ENCODE assay signal across 1 cellular context in the genomic region with DNA sequence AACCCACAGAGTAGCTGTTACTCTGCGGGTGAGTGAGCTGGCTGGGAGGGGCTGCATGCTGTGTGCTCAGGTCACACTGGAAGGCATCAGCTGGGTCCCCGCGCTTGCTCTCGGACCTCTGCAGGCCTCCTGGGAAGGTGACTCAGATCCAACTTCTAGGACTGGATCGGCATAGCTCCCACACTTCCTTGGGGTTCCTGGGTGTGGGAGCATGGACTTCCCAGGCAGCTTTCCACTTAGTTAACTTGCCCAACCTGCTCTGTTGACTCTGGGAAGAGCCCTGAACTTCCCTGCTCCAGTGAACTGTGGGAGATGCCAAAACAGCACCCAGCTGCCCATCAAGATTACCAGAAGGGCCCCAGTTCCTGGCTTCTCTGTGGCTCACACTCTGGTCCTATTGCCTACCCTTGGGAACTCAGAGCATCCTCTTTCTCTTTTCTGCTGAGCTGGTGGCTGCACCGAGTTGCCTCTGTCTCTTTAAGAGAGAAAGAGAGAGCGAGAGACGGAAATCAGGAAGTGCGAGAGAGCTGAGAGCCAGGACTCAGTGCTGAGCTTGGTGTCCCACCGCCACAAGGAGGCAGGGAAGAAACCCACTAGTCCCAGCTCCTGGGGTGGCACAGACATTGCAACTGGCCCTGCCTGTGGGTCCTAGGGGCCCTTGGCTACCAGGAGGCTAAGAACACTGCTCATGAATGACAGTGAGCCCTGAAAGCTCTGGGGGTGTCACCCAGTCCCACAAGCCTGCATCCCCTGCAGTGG.
TF ChIP-seq lines count a peak whose summit lies in the region.

A gene (plus strand): TSS at position 544 of the 759 bp plus-strand sequence. CDS start 2,752 bp downstream, outside the sequence.

TF ChIP-seq in K562, 482 proteins besides CTCF, POLR2A, EP300 and RAD21 (continued from another document and continues in another):
- TF ChIP-seq RFX5 (IDR thresholded peaks at IDR 0.05; ENCODE audit: low read depth, low read length), result no peak
- no peak for TF ChIP-seq SMAD2 (IDR thresholded peaks at IDR 0.05; ENCODE audit: low read depth, low read length)
- peak; percentile 45; the same call in 1 of the 2 replicates for TF ChIP-seq FOXM1 (IDR thresholded peaks at IDR 0.05; ENCODE audit: low read depth)
- TF ChIP-seq FOXM1 (CRISPR knock-in tag; IDR thresholded peaks at IDR 0.05; ENCODE audit: low read depth), result no peak
- TF ChIP-seq RFX7 (CRISPR knock-in tag; IDR thresholded peaks at IDR 0.05), result no peak
- no peak for TF ChIP-seq TBL1XR1 (IDR thresholded peaks at IDR 0.05; ENCODE audit: low read length in 2 of 2)
- TF ChIP-seq ZKSCAN3 (CRISPR knock-in tag; IDR thresholded peaks at IDR 0.05), result no peak
- TF ChIP-seq TAF7 (tag; IDR thresholded peaks at IDR 0.05), result no peak
- peak; percentile 89 for TF ChIP-seq ELF2 (CRISPR knock-in tag; IDR thresholded peaks at IDR 0.05)
- TF ChIP-seq ZFP1 (CRISPR knock-in tag; IDR thresholded peaks at IDR 0.05), result no peak
- no peak for TF ChIP-seq SIRT6 (IDR thresholded peaks at IDR 0.05; ENCODE audit: low read depth, low read length)
- no peak for TF ChIP-seq HLTF (IDR thresholded peaks at IDR 0.05)
- no peak for TF ChIP-seq ZBED1 (IDR thresholded peaks at IDR 0.05)
- TF ChIP-seq, protein P1, sequence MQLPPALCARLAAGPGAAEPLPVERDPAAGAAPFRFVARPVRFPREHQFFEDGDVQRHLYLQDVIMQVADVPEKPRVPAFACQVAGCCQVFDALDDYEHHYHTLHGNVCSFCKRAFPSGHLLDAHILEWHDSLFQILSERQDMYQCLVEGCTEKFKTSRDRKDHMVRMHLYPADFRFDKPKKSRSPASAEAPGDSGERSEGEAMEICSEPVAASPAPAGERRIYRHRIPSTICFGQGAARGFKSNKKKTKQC (CRISPR knock-in tag; IDR thresholded peaks at IDR 0.05), result no peak
- no peak for TF ChIP-seq RBM14 (IDR thresholded peaks at IDR 0.05; ENCODE audit: borderline replicate concordance, insufficient read depth, low read depth, low read length)
- no peak for TF ChIP-seq BRCA1 (IDR thresholded peaks at IDR 0.05)
- no peak for TF ChIP-seq BRCA1 (CRISPR knock-in tag; IDR thresholded peaks at IDR 0.05)
- TF ChIP-seq XRCC3 (IDR thresholded peaks at IDR 0.05), result no peak
- TF ChIP-seq KLF13 (tag; IDR thresholded peaks at IDR 0.05; ENCODE audit: borderline replicate concordance, low read depth), result no peak
- no peak for TF ChIP-seq ZNF444 (CRISPR knock-in tag; IDR thresholded peaks at IDR 0.05)
- TF ChIP-seq RAD51 (IDR thresholded peaks at IDR 0.05; ENCODE audit: borderline replicate concordance, low read depth), result no peak
- TF ChIP-seq ZFP36 (IDR thresholded peaks at IDR 0.05; ENCODE audit: low read depth, low read length, partially characterized antibody), result no peak
- TF ChIP-seq RHOXF2B (CRISPR knock-in tag; conservative IDR thresholded peaks at IDR 0.05), result no peak
- TF ChIP-seq HDAC6 (IDR thresholded peaks at IDR 0.05; ENCODE audit: low read depth, low read length), result no peak
- peak; percentile 72; the same call in 1 of the 2 replicates for TF ChIP-seq SMARCA4 (IDR thresholded peaks at IDR 0.05)
- TF ChIP-seq KLF16 (IDR thresholded peaks at IDR 0.05), result no peak
- no peak for TF ChIP-seq ZNF175 (CRISPR knock-in tag; IDR thresholded peaks at IDR 0.05; ENCODE audit: low read depth)
- TF ChIP-seq, protein P2, sequence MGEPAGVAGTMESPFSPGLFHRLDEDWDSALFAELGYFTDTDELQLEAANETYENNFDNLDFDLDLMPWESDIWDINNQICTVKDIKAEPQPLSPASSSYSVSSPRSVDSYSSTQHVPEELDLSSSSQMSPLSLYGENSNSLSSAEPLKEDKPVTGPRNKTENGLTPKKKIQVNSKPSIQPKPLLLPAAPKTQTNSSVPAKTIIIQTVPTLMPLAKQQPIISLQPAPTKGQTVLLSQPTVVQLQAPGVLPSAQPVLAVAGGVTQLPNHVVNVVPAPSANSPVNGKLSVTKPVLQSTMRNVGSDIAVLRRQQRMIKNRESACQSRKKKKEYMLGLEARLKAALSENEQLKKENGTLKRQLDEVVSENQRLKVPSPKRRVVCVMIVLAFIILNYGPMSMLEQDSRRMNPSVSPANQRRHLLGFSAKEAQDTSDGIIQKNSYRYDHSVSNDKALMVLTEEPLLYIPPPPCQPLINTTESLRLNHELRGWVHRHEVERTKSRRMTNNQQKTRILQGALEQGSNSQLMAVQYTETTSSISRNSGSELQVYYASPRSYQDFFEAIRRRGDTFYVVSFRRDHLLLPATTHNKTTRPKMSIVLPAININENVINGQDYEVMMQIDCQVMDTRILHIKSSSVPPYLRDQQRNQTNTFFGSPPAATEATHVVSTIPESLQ (CRISPR knock-in tag; IDR thresholded peaks at IDR 0.05), result no peak
- no peak for TF ChIP-seq COPS2 (conservative IDR thresholded peaks at IDR 0.05)
- TF ChIP-seq, protein P3, sequence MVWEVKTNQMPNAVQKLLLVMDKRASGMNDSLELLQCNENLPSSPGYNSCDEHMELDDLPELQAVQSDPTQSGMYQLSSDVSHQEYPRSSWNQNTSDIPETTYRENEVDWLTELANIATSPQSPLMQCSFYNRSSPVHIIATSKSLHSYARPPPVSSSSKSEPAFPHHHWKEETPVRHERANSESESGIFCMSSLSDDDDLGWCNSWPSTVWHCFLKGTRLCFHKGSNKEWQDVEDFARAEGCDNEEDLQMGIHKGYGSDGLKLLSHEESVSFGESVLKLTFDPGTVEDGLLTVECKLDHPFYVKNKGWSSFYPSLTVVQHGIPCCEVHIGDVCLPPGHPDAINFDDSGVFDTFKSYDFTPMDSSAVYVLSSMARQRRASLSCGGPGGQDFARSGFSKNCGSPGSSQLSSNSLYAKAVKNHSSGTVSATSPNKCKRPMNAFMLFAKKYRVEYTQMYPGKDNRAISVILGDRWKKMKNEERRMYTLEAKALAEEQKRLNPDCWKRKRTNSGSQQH (CRISPR knock-in tag; IDR thresholded peaks at IDR 0.05), result no peak
- peak; percentile 36; the same call in 1 of the 2 replicates for TF ChIP-seq MAFF (IDR thresholded peaks at IDR 0.05; ENCODE audit: low read length)
- TF ChIP-seq, protein P4, sequence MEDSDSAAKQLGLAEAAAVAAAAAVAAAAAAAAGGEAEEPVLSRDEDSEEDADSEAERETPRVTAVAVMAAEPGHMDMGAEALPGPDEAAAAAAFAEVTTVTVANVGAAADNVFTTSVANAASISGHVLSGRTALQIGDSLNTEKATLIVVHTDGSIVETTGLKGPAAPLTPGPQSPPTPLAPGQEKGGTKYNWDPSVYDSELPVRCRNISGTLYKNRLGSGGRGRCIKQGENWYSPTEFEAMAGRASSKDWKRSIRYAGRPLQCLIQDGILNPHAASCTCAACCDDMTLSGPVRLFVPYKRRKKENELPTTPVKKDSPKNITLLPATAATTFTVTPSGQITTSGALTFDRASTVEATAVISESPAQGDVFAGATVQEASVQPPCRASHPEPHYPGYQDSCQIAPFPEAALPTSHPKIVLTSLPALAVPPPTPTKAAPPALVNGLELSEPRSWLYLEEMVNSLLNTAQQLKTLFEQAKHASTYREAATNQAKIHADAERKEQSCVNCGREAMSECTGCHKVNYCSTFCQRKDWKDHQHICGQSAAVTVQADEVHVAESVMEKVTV (CRISPR knock-in tag; IDR thresholded peaks at IDR 0.05), result no peak
- no peak for TF ChIP-seq BMI1 (IDR thresholded peaks at IDR 0.05; ENCODE audit: low read length)
- TF ChIP-seq KLF10 (CRISPR knock-in tag; IDR thresholded peaks at IDR 0.05), result no peak
- no peak for TF ChIP-seq CBX3 (IDR thresholded peaks at IDR 0.05; ENCODE audit: borderline replicate concordance in 1 of 2, low read length in 2 of 2)
- TF ChIP-seq WHSC1 (IDR thresholded peaks at IDR 0.05; ENCODE audit: low read length), result no peak
- no peak; the same call in 1 of the 2 replicates for TF ChIP-seq ZBTB7A (IDR thresholded peaks at IDR 0.05; ENCODE audit: borderline replicate concordance, control insufficient read depth, low read depth, low read length)
- no peak for TF ChIP-seq ZNF764 (CRISPR knock-in tag; IDR thresholded peaks at IDR 0.05; ENCODE audit: low read depth)
- TF ChIP-seq ZNF780A (CRISPR knock-in tag; IDR thresholded peaks at IDR 0.05), result no peak
- TF ChIP-seq PYGO2 (tag; IDR thresholded peaks at IDR 0.05), result no peak
- TF ChIP-seq, protein P5, sequence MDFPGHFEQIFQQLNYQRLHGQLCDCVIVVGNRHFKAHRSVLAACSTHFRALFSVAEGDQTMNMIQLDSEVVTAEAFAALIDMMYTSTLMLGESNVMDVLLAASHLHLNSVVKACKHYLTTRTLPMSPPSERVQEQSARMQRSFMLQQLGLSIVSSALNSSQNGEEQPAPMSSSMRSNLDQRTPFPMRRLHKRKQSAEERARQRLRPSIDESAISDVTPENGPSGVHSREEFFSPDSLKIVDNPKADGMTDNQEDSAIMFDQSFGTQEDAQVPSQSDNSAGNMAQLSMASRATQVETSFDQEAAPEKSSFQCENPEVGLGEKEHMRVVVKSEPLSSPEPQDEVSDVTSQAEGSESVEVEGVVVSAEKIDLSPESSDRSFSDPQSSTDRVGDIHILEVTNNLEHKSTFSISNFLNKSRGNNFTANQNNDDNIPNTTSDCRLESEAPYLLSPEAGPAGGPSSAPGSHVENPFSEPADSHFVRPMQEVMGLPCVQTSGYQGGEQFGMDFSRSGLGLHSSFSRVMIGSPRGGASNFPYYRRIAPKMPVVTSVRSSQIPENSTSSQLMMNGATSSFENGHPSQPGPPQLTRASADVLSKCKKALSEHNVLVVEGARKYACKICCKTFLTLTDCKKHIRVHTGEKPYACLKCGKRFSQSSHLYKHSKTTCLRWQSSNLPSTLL (IDR thresholded peaks at IDR 0.05), result no peak
- TF ChIP-seq, protein P6, sequence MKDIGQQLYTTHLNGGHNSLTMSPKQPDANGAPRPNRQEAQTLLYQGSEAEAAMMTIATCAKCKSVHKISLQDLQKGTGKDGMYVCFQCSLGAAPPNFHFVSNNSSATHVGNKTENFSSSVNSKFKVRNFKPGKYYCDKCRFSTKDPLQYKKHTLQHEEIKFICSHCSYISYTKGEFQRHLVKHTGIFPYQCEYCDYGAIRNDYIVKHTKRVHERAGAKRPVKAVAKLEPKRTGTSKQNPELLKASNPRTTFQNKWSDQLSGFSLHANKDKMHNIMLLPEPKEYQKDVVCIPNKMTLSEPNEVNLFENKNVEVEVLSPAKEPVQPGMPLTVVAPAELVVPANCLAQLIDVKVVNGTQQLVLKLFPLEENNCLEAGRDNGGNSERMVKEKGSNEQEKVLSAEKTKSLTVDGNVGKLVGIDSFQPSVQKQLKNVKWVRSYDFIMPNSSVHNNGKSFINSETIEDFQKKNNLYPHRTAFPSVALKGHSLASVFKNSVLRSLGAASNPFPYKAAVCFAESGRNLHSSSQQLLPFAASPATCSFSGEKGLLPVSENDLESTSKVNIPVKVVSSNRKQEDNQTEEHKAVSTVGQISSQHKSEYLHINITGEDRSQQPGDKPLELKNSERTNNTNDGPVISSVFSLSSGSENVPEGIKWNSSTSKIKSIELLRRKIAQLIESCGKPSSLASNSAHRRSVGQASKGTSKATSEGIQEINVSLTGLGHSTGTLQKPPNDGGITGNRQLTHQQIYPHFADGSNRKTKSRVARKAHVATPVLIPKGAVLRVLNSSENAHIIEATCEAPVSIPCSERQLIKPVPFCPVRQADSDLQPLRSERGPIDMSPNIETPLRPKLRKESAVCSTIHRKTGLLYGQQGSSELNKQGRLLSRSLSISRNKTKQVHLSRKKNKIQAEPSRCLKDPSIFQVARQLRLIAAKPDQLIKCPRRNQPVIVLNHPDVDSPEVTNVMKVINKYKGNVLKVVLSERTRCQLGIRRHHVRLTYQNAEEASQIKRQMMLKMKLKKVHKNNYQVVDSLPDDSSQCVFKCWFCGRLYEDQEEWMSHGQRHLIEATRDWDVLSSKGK (CRISPR knock-in tag; IDR thresholded peaks at IDR 0.05), result no peak
- TF ChIP-seq ARNT (IDR thresholded peaks at IDR 0.05), result no peak
- no peak for TF ChIP-seq PHB (CRISPR knock-in tag; IDR thresholded peaks at IDR 0.05)
- no peak for TF ChIP-seq FOXJ3 (CRISPR knock-in tag; IDR thresholded peaks at IDR 0.05)
- TF ChIP-seq, protein P7, sequence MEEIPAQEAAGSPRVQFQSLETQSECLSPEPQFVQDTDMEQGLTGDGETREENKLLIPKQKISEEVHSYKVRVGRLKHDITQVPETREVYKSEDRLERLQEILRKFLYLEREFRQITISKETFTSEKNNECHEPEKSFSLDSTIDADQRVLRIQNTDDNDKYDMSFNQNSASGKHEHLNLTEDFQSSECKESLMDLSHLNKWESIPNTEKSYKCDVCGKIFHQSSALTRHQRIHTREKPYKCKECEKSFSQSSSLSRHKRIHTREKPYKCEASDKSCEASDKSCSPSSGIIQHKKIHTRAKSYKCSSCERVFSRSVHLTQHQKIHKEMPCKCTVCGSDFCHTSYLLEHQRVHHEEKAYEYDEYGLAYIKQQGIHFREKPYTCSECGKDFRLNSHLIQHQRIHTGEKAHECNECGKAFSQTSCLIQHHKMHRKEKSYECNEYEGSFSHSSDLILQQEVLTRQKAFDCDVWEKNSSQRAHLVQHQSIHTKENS (CRISPR knock-in tag; IDR thresholded peaks at IDR 0.05), result no peak
- no peak for TF ChIP-seq ZNF239 (CRISPR knock-in tag; IDR thresholded peaks at IDR 0.05)
- peak; percentile 57 for TF ChIP-seq POLR2G (IDR thresholded peaks at IDR 0.05; ENCODE audit: low read depth, low read length)
- no peak for TF ChIP-seq XRCC4 (IDR thresholded peaks at IDR 0.05; ENCODE audit: extremely low read depth, insufficient read depth, insufficient read length)
- TF ChIP-seq MCM2 (IDR thresholded peaks at IDR 0.05; ENCODE audit: low read depth), result no peak
- TF ChIP-seq ZSCAN32 (CRISPR knock-in tag; IDR thresholded peaks at IDR 0.05), result no peak
- TF ChIP-seq POLR2H (tag; IDR thresholded peaks at IDR 0.05; ENCODE audit: low read depth), result no peak
- no peak for TF ChIP-seq KDM4B (IDR thresholded peaks at IDR 0.05; ENCODE audit: borderline replicate concordance in 2 of 2, low read depth in 1 of 2)
- TF ChIP-seq, protein P8, sequence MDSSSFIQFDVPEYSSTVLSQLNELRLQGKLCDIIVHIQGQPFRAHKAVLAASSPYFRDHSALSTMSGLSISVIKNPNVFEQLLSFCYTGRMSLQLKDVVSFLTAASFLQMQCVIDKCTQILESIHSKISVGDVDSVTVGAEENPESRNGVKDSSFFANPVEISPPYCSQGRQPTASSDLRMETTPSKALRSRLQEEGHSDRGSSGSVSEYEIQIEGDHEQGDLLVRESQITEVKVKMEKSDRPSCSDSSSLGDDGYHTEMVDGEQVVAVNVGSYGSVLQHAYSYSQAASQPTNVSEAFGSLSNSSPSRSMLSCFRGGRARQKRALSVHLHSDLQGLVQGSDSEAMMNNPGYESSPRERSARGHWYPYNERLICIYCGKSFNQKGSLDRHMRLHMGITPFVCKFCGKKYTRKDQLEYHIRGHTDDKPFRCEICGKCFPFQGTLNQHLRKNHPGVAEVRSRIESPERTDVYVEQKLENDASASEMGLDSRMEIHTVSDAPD (CRISPR knock-in tag; IDR thresholded peaks at IDR 0.05), result no peak
- peak in 1 of 2 experiments; percentile 59; a peak in 1 of 4 replicates for TF ChIP-seq RCOR1 (IDR thresholded peaks at IDR 0.05; ENCODE audit: borderline replicate concordance in 1 of 2, low read depth in 2 of 2, low read length in 2 of 2)
- TF ChIP-seq SRF (CRISPR knock-in tag; IDR thresholded peaks at IDR 0.05), result no peak
- TF ChIP-seq, protein P9, sequence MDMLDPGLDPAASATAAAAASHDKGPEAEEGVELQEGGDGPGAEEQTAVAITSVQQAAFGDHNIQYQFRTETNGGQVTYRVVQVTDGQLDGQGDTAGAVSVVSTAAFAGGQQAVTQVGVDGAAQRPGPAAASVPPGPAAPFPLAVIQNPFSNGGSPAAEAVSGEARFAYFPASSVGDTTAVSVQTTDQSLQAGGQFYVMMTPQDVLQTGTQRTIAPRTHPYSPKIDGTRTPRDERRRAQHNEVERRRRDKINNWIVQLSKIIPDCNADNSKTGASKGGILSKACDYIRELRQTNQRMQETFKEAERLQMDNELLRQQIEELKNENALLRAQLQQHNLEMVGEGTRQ (CRISPR knock-in tag; IDR thresholded peaks at IDR 0.05), result no peak
